ENCODE assay signal across 1 cellular context in the genomic region with DNA sequence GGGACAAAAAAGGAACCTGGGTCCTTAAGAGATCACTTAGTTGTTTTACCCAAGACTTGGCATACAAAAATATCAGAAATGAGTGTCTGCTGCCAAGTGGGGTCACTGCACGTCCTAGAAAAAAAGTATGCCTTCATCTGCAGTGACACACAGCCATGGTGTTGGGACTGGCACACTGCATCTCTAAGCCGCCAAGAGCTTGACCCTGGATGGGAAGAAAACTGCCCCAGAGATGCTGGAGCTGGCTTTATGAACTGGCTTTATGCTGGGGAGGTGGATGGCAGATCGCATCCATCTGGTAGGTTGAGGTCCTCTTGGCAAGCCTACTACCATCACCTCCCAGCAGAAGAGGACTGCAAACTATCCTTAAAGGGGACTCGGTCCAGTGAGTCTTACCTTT.
TF ChIP-seq lines count a peak whose summit lies in the region.

No MANE protein-coding gene starts in this region.

TF ChIP-seq in GM12878, 131 proteins besides CTCF, POLR2A, EP300 and RAD21 (continued from another document):
- TF ChIP-seq, protein P1, sequence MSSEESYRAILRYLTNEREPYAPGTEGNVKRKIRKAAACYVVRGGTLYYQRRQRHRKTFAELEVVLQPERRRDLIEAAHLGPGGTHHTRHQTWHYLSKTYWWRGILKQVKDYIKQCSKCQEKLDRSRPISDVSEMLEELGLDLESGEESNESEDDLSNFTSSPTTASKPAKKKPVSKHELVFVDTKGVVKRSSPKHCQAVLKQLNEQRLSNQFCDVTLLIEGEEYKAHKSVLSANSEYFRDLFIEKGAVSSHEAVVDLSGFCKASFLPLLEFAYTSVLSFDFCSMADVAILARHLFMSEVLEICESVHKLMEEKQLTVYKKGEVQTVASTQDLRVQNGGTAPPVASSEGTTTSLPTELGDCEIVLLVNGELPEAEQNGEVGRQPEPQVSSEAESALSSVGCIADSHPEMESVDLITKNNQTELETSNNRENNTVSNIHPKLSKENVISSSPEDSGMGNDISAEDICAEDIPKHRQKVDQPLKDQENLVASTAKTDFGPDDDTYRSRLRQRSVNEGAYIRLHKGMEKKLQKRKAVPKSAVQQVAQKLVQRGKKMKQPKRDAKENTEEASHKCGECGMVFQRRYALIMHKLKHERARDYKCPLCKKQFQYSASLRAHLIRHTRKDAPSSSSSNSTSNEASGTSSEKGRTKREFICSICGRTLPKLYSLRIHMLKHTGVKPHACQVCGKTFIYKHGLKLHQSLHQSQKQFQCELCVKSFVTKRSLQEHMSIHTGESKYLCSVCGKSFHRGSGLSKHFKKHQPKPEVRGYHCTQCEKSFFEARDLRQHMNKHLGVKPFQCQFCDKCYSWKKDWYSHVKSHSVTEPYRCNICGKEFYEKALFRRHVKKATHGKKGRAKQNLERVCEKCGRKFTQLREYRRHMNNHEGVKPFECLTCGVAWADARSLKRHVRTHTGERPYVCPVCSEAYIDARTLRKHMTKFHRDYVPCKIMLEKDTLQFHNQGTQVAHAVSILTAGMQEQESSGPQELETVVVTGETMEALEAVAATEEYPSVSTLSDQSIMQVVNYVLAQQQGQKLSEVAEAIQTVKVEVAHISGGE (CRISPR knock-in tag; IDR thresholded peaks at IDR 0.05), result no peak
- TF ChIP-seq, protein P2, sequence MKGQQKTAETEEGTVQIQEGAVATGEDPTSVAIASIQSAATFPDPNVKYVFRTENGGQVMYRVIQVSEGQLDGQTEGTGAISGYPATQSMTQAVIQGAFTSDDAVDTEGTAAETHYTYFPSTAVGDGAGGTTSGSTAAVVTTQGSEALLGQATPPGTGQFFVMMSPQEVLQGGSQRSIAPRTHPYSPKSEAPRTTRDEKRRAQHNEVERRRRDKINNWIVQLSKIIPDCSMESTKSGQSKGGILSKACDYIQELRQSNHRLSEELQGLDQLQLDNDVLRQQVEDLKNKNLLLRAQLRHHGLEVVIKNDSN (IDR thresholded peaks at IDR 0.05; ENCODE audit: borderline replicate concordance, extremely low read length, insufficient read depth, low read depth, low read length), result no peak
- no peak for TF ChIP-seq POLR2AphosphoS5 (IDR thresholded peaks at IDR 0.05; ENCODE audit: low read length)
- TF ChIP-seq, protein P3, sequence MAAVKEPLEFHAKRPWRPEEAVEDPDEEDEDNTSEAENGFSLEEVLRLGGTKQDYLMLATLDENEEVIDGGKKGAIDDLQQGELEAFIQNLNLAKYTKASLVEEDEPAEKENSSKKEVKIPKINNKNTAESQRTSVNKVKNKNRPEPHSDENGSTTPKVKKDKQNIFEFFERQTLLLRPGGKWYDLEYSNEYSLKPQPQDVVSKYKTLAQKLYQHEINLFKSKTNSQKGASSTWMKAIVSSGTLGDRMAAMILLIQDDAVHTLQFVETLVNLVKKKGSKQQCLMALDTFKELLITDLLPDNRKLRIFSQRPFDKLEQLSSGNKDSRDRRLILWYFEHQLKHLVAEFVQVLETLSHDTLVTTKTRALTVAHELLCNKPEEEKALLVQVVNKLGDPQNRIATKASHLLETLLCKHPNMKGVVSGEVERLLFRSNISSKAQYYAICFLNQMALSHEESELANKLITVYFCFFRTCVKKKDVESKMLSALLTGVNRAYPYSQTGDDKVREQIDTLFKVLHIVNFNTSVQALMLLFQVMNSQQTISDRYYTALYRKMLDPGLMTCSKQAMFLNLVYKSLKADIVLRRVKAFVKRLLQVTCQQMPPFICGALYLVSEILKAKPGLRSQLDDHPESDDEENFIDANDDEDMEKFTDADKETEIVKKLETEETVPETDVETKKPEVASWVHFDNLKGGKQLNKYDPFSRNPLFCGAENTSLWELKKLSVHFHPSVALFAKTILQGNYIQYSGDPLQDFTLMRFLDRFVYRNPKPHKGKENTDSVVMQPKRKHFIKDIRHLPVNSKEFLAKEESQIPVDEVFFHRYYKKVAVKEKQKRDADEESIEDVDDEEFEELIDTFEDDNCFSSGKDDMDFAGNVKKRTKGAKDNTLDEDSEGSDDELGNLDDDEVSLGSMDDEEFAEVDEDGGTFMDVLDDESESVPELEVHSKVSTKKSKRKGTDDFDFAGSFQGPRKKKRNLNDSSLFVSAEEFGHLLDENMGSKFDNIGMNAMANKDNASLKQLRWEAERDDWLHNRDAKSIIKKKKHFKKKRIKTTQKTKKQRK (IDR thresholded peaks at IDR 0.05; ENCODE audit: low read depth, low read length), result no peak
- TF ChIP-seq CBFB (IDR thresholded peaks at IDR 0.05; ENCODE audit: low read depth), result no peak
- TF ChIP-seq, protein P4, sequence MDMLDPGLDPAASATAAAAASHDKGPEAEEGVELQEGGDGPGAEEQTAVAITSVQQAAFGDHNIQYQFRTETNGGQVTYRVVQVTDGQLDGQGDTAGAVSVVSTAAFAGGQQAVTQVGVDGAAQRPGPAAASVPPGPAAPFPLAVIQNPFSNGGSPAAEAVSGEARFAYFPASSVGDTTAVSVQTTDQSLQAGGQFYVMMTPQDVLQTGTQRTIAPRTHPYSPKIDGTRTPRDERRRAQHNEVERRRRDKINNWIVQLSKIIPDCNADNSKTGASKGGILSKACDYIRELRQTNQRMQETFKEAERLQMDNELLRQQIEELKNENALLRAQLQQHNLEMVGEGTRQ (IDR thresholded peaks at IDR 0.05; ENCODE audit: borderline replicate concordance, low read depth, low read length), result no peak
- no peak for TF ChIP-seq NBN (IDR thresholded peaks at IDR 0.05)
- TF ChIP-seq, protein P5, sequence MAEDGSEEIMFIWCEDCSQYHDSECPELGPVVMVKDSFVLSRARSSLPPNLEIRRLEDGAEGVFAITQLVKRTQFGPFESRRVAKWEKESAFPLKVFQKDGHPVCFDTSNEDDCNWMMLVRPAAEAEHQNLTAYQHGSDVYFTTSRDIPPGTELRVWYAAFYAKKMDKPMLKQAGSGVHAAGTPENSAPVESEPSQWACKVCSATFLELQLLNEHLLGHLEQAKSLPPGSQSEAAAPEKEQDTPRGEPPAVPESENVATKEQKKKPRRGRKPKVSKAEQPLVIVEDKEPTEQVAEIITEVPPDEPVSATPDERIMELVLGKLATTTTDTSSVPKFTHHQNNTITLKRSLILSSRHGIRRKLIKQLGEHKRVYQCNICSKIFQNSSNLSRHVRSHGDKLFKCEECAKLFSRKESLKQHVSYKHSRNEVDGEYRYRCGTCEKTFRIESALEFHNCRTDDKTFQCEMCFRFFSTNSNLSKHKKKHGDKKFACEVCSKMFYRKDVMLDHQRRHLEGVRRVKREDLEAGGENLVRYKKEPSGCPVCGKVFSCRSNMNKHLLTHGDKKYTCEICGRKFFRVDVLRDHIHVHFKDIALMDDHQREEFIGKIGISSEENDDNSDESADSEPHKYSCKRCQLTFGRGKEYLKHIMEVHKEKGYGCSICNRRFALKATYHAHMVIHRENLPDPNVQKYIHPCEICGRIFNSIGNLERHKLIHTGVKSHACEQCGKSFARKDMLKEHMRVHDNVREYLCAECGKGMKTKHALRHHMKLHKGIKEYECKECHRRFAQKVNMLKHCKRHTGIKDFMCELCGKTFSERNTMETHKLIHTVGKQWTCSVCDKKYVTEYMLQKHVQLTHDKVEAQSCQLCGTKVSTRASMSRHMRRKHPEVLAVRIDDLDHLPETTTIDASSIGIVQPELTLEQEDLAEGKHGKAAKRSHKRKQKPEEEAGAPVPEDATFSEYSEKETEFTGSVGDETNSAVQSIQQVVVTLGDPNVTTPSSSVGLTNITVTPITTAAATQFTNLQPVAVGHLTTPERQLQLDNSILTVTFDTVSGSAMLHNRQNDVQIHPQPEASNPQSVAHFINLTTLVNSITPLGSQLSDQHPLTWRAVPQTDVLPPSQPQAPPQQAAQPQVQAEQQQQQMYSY (CRISPR knock-in tag; IDR thresholded peaks at IDR 0.05), result no peak
- no peak for TF ChIP-seq GABPA (IDR thresholded peaks at IDR 0.05; ENCODE audit: low read depth)
- no peak for TF ChIP-seq GATAD2B (conservative IDR thresholded peaks at IDR 0.05; ENCODE audit: low read depth)
- no peak for TF ChIP-seq TAF1 (IDR thresholded peaks at IDR 0.05; ENCODE audit: borderline replicate concordance, low read depth, low read length)
